ENCODE assay signal across 24 cellular contexts in the genomic region with DNA sequence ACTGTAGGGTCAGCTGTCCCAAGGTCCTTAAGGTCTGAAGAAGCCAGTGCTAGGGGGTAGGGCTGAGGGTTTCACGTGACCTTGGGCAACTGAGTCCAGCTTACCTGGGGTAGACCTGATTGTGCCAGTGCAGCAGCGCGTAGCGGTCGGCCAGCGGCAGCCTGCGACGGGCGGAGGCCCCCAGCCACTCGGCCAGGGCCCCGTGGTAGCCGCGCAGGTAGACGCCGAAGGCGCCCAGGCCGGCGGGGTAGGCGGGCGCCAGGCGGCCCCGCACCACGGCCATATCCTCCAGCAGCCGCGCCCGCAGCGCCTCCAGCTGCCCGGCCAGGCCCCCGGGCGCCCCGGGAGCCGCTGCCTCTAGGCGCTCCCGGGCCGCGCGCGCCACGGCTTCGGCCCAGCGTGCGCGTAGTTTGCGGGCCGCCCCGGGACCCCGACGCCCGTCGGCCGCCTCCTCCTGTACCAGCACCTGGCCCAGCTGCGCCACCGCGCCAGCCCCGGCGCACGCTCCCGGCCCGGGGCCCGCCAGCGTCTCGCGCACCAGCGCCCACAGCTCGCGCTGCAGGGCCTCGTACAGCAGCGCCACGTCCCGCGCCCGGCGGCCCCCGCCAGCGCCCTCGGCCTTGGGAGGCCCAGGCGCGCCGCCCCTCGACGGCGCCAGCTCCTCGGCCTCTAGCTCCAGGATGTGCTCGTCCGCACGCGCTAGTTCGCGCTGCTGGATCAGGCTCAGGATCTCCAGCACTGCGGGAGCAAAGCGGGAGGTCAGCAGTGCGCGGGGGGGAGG. TPM values are rescaled to one million over a fixed set of nuclear protein-coding genes. Genes with fewer than 3 reads are reported as not detected.
DNase-seq lines count a peak whose midpoint lies in the region; ATAC-seq, FAIRE-seq and TF ChIP-seq lines count a peak whose summit lies in the region.
"Had no signal": no experiment of that assay in that cellular context is flagged by ENCODE, and none has a peak within 500 bp of the region (broad histone marks: within the 10 kb centered on the region; RNA-seq: fewer than 3 reads in every experiment).

No MANE protein-coding gene starts in this region.

- peak overlapping the region; percentile 84; the same call in 1 of the 2 replicates for H2BK15ac ChIP-seq in H1 (ENCODE audit: low read length)

- peak; percentile 39 for DNase-seq in AG20443 (ENCODE audit: low spot score)
- DNase-seq in H7 = peak; percentile 84
- peak in 1 of 2 experiments; percentile 77 for DNase-seq in H1 (ENCODE audit: low read depth in 1 of 2, low spot score in 2 of 2)
- no peak for DNase-seq in mesothelial cell of epicardium (ENCODE audit: low spot score in 2 of 2, unreplicated experiment in 2 of 2)
- no peak for DNase-seq in stimulated activated CD4-positive, alpha-beta T cell treated with anti-CD3 and anti-CD28 coated beads, Interleukin-4, amount 100 ng/mL, for 24 hours
- no peak for DNase-seq in activated CD4-positive, alpha-beta T cell treated with anti-CD3 and anti-CD28 coated beads, Interleukin-2, amount 10 ng/mL, durations not matched to agents 24 days and 14 days
- DNase-seq: activated CD4-positive, alpha-beta T cell treated with anti-CD3 and anti-CD28 coated beads for 4 hours; CD4-positive, alpha-beta T cell; DMS53; effector memory CD8-positive, alpha-beta T cell; lower lobe of right lung; NCI-H1417 treated with DMSO at 0.1 percent for 48 hours; posterior cingulate gyrus; SIG-M5 had no signal

- H3K4me3 Mint-ChIP-seq in mesothelial cell of epicardium = peak overlapping the region; percentile 14
- H3K4me3 Mint-ChIP-seq in activated CD4-positive, alpha-beta T cell treated with anti-CD3 and anti-CD28 coated beads, Interleukin-2, amount 10 ng/mL, durations not matched to agents 24 days and 14 days = no peak overlapping the region
- H3K4me3 Mint-ChIP-seq: activated T-helper 1 cell treated with anti-CD3 and anti-CD28 coated beads, Interleukin-12 subunit alpha, Interleukin-12 subunit beta, Interleukin-2, Interleukin-4 antibody, amounts not matched to agents 30 ng/mL and 10 ng/mL and 1 ng/mL, durations not matched to agents 14 hours and 24 hours and 36 hours; CD4-positive, alpha-beta T cell; effector memory CD8-positive, alpha-beta T cell; stimulated activated effector memory CD8-positive, alpha-beta T cell treated with anti-CD3 and anti-CD28 coated beads, Interleukin-12 subunit alpha, Interleukin-12 subunit beta, amount 100 ng/mL, for 72 hours had no signal

- ATAC-seq in GM18505 (IDR thresholded peaks at IDR 0.05; ENCODE audit: unreplicated experiment) = no peak
- ATAC-seq in esophagus mucosa = no peak
- ATAC-seq: activated naive CD4-positive, alpha-beta T cell treated with anti-CD3 and anti-CD28 coated beads, Interleukin-2, amount 50 U/mL, for 72 hours; effector memory CD8-positive, alpha-beta T cell; HCT116; lower lobe of right lung; stimulated activated effector memory CD8-positive, alpha-beta T cell treated with anti-CD3 and anti-CD28 coated beads, Interleukin-12 subunit alpha, Interleukin-12 subunit beta, amount 100 ng/mL, for 72 hours had no signal

- H3K9ac ChIP-seq in H1 (replicated peaks in 1 of 4; ENCODE audit: extremely low read depth in 1 of 4, low read depth in 3 of 4, low read length in 3 of 4) = no peak overlapping the region

- no peaks in the 10 kb centered on the region for H3K36me3 ChIP-seq in H7 (replicated peaks; ENCODE audit: control insufficient read depth, insufficient read depth, low read length)
- H3K36me3 ChIP-seq in H1 (ENCODE audit: control insufficient read depth in 2 of 4, insufficient read depth in 4 of 4, low read length in 3 of 4) = 0 out of 8 replicates have a peak, but pooled peaks cover 0 to 2% (median 0%) of the 10 kb centered on the region in 4 experiments
- H3K36me3 ChIP-seq: lower lobe of right lung had no signal

- H3K27me3 Mint-ChIP-seq in mesothelial cell of epicardium (ENCODE audit: low read depth) = peaks cover 75% of the 10 kb centered on the region
- H3K27me3 Mint-ChIP-seq in activated CD4-positive, alpha-beta T cell treated with anti-CD3 and anti-CD28 coated beads, Interleukin-2, amount 10 ng/mL, durations not matched to agents 24 days and 14 days = peaks cover 27% of the 10 kb centered on the region

- no peaks in the 10 kb centered on the region for H3K4me1 Mint-ChIP-seq in mesothelial cell of epicardium
- peaks cover 2% of the 10 kb centered on the region for H3K4me1 Mint-ChIP-seq in activated CD4-positive, alpha-beta T cell treated with anti-CD3 and anti-CD28 coated beads, Interleukin-2, amount 10 ng/mL, durations not matched to agents 24 days and 14 days
- H3K4me1 Mint-ChIP-seq: stimulated activated effector memory CD8-positive, alpha-beta T cell treated with anti-CD3 and anti-CD28 coated beads, Interleukin-12 subunit alpha, Interleukin-12 subunit beta, amount 100 ng/mL, for 72 hours had no signal

- no peak for TF ChIP-seq EP300 in H1 (IDR thresholded peaks at IDR 0.05; ENCODE audit: borderline replicate concordance in 1 of 2, low read depth in 2 of 2, low read length in 2 of 2)

- TF ChIP-seq POLR2A in H1 (IDR thresholded peaks at IDR 0.05; ENCODE audit: control extremely low read depth in 1 of 2, low read depth in 2 of 2, low read length in 2 of 2) (no peak), GM18505 (IDR thresholded peaks at IDR 0.05; ENCODE audit: borderline replicate concordance, extremely low read depth, insufficient read depth, insufficient read length) (no peak)

- H3K18ac ChIP-seq in H1 (ENCODE audit: extremely low read depth, low read length) = no peak overlapping the region; the same call in 1 of the 2 replicates

- no peak overlapping the region for H2AK5ac ChIP-seq in H1 (ENCODE audit: low read depth, low read length)

- H3K4me2 ChIP-seq in H1 (ENCODE audit: insufficient read depth in 1 of 2, low read depth in 2 of 2, low read length in 2 of 2) = peak overlapping the region; percentile 70 to 76

- H3K23ac ChIP-seq in H1 (ENCODE audit: insufficient read length) = no peak overlapping the region

- H3K14ac ChIP-seq in H1 (ENCODE audit: insufficient read length) = no peak overlapping the region

- no peaks in the 10 kb centered on the region for H3K9me3 Mint-ChIP-seq in mesothelial cell of epicardium
- H3K9me3 Mint-ChIP-seq in activated CD4-positive, alpha-beta T cell treated with anti-CD3 and anti-CD28 coated beads, Interleukin-2, amount 10 ng/mL, durations not matched to agents 24 days and 14 days = no peaks in the 10 kb centered on the region
- H3K9me3 Mint-ChIP-seq: activated naive CD4-positive, alpha-beta T cell treated with anti-CD3 and anti-CD28 coated beads, Interleukin-2, amount 50 U/mL, for 72 hours; activated T-helper 1 cell treated with anti-CD3 and anti-CD28 coated beads, Interleukin-12 subunit alpha, Interleukin-12 subunit beta, Interleukin-2, Interleukin-4 antibody, amounts not matched to agents 30 ng/mL and 10 ng/mL and 1 ng/mL, durations not matched to agents 14 hours and 24 hours and 36 hours; CD4-positive, alpha-beta T cell; effector memory CD8-positive, alpha-beta T cell; stimulated activated effector memory CD8-positive, alpha-beta T cell treated with anti-CD3 and anti-CD28 coated beads, Interleukin-12 subunit alpha, Interleukin-12 subunit beta, amount 100 ng/mL, for 72 hours had no signal

- WGBS in H1 (ENCODE audit: extremely low coverage in 1 of 2, insufficient coverage in 1 of 2, insufficient read length in 1 of 2, insufficient replicate concordance in 2 of 2, low coverage in 1 of 2, low lambda C conversion rate in 2 of 2, missing lambda C conversion rate in 1 of 2), 2 experiments = 5% methylated on average over 54 of the region's 93 CpGs; no CpG with 5 or more reads in 1 of the 2 experiments

- H3K4me1 ChIP-seq in H1 (replicated peaks in 1 of 4; ENCODE audit: control insufficient read depth in 3 of 4, insufficient read depth in 4 of 4, low read length in 3 of 4) = peaks cover 0 to 8% (median 5%) of the 10 kb centered on the region in 4 experiments; a peak in 4 of 7 replicates

- TF ChIP-seq RAD21 in H1 (IDR thresholded peaks at IDR 0.05 in 1 of 2, conservative IDR thresholded peaks at IDR 0.05 in 1 of 2; ENCODE audit: low read depth in 2 of 2, low read length in 2 of 2) = no peak

- H4K8ac ChIP-seq in H1 (ENCODE audit: extremely low read depth, insufficient read depth, low read length) = peak overlapping the region; percentile 78; the same call in 1 of the 2 replicates

- H3K27ac Mint-ChIP-seq in mesothelial cell of epicardium = no peak overlapping the region
- no peak overlapping the region for H3K27ac Mint-ChIP-seq in activated CD4-positive, alpha-beta T cell treated with anti-CD3 and anti-CD28 coated beads, Interleukin-2, amount 10 ng/mL, durations not matched to agents 24 days and 14 days
- H3K27ac Mint-ChIP-seq: activated T-helper 1 cell treated with anti-CD3 and anti-CD28 coated beads, Interleukin-12 subunit alpha, Interleukin-12 subunit beta, Interleukin-2, Interleukin-4 antibody, amounts not matched to agents 30 ng/mL and 10 ng/mL and 1 ng/mL, durations not matched to agents 14 hours and 24 hours and 36 hours; CD4-positive, alpha-beta T cell; stimulated activated effector memory CD8-positive, alpha-beta T cell treated with anti-CD3 and anti-CD28 coated beads, Interleukin-12 subunit alpha, Interleukin-12 subunit beta, amount 100 ng/mL, for 72 hours had no signal

- H3K27me3 ChIP-seq in H7 (ENCODE audit: control insufficient read depth, insufficient read depth, low read length) (peaks cover 28% of the 10 kb centered on the region), H1 (replicated peaks in 1 of 4; ENCODE audit: control insufficient read depth in 3 of 4, extremely low read depth in 1 of 4, insufficient read depth in 3 of 4, low read length in 3 of 4) (peaks cover 26 to 48% (median 44%) of the 10 kb centered on the region in 4 experiments)

- H4K91ac ChIP-seq in H1 (replicated peaks; ENCODE audit: insufficient read length, low read length) = no peak overlapping the region

- CTCF ChIA-PET in H1 (lab: Charles Lee; ENCODE audit: partially characterized antibody) = interaction anchor here (0.6 to 2.6 kb wide), 7 partner anchors 12 to 289 kb away, joined by 3 to 14 read pairs (median 4); no protein-coding TSS in a partner anchor

- peak overlapping the region; percentile 35; the same call in 1 of the 2 replicates for H2BK12ac ChIP-seq in H1 (ENCODE audit: low read depth, low read length)

- peak overlapping the region; percentile 65; the same call in 1 of the 2 replicates for H2AFZ ChIP-seq in H1 (ENCODE audit: low read length)

- TF ChIP-seq CTCF in H1 (IDR thresholded peaks at IDR 0.05; ENCODE audit: control extremely low read depth in 1 of 3, insufficient read depth in 1 of 3, low read depth in 1 of 3, low read length in 3 of 3) (no peak), mesothelial cell of epicardium (IDR thresholded peaks at IDR 0.05; ENCODE audit: unreplicated experiment) (no peak)

- H3K23me2 ChIP-seq in H1 (ENCODE audit: low read depth, low read length) = peaks cover 10% of the 10 kb centered on the region; the same call in 1 of the 2 replicates

- H3K4ac ChIP-seq in H1 (replicated peaks; ENCODE audit: insufficient read length, low read depth, low read length) = no peak overlapping the region

- intact Hi-C loops in activated CD4-positive, alpha-beta T cell treated with anti-CD3 and anti-CD28 coated beads, Interleukin-2, amount 10 ng/mL, durations not matched to agents 24 days and 14 days (cut with micrococcal nuclease) = no loop called here

- H4K20me1 ChIP-seq in H1 (replicated peaks in 1 of 2; ENCODE audit: control insufficient read depth in 1 of 2, insufficient read depth in 2 of 2, low read length in 2 of 2) = peaks cover 0 to 3% of the 10 kb centered on the region in 2 experiments

- H3K79me1 ChIP-seq in H1 (ENCODE audit: low read depth, low read length) = no peaks in the 10 kb centered on the region

- no peaks in the 10 kb centered on the region for H3K9me3 ChIP-seq in H1 (ENCODE audit: insufficient read depth in 2 of 2, low read depth in 1 of 2, low read length in 1 of 2)
- H3K9me3 ChIP-seq: lower lobe of right lung had no signal

- no peak overlapping the region for H3K56ac ChIP-seq in H1 (replicated peaks; ENCODE audit: insufficient read length, low read depth, low read length)

- H2BK120ac ChIP-seq in H1 (replicated peaks; ENCODE audit: low read depth, low read length) = no peak overlapping the region

- H3K79me2 ChIP-seq in H1 (ENCODE audit: control insufficient read depth in 1 of 2, insufficient read depth in 2 of 2, low read length in 2 of 2) = no peaks in the 10 kb centered on the region

- H3K27ac ChIP-seq in H1 (ENCODE audit: low read depth, low read length) = no peak overlapping the region
- H3K27ac ChIP-seq: lower lobe of right lung had no signal

- POLR2A ChIA-PET in H1 (lab: Charles Lee; ENCODE audit: partially characterized antibody) = interaction anchor here (1.0 to 2.2 kb wide), 6 partner anchors 11 to 157 kb away, joined by 3 to 9 read pairs (median 4); no protein-coding TSS in a partner anchor

- no peak overlapping the region for H2BK5ac ChIP-seq in H1 (ENCODE audit: low read depth, low read length)

- peaks cover 7% of the 10 kb centered on the region for H3K36me3 Mint-ChIP-seq in mesothelial cell of epicardium
- H3K36me3 Mint-ChIP-seq in activated CD4-positive, alpha-beta T cell treated with anti-CD3 and anti-CD28 coated beads, Interleukin-2, amount 10 ng/mL, durations not matched to agents 24 days and 14 days (ENCODE audit: low read depth) = no peaks in the 10 kb centered on the region
- H3K36me3 Mint-ChIP-seq: stimulated activated effector memory CD8-positive, alpha-beta T cell treated with anti-CD3 and anti-CD28 coated beads, Interleukin-12 subunit alpha, Interleukin-12 subunit beta, amount 100 ng/mL, for 72 hours had no signal

- H4K5ac ChIP-seq in H1 (ENCODE audit: insufficient read length, low read depth, low read length) = no peak overlapping the region

- peak overlapping the region; percentile 25; the same call in 1 of the 2 replicates for H3K4me3 ChIP-seq in H7 (ENCODE audit: insufficient read depth, low read depth, low read length)
- peak overlapping the region; percentile 12 to 58 (median 26) for H3K4me3 ChIP-seq in H1 (ENCODE audit: extremely low read depth in 1 of 4, insufficient read depth in 2 of 4, low read depth in 3 of 4, low read length in 4 of 4)
- H3K4me3 ChIP-seq: lower lobe of right lung had no signal

- no peak overlapping the region for H2BK20ac ChIP-seq in H1 (ENCODE audit: low read length)

- FAIRE-seq in H1 (lab: Jason Lieb, UNC) = no peak
- FAIRE-seq: GM12891, GM19239, islet of Langerhans had no signal

RNA-seq across cellular contexts. Expression of gene EXOC3L2, which starts 10.9 kb away (rescaled TPM):
- total RNA-seq in H7 (2014; rRNA removed; shearing (Covaris generic)) = 2.2 and 5.4 TPM in 2 replicates
- 1.5 and 1.6 TPM in 2 replicates for total RNA-seq in H1 (2021; fragmentation: NEBNext Ultra II Directional; extraction: Animal tissue kit (Norgen Biotek cat#: 25700))
- polyA plus RNA-seq in H1 (2011; rRNA removed) = 1.4 and 3.4 TPM in 2 replicates
- polyA plus RNA-seq in H1 (2011; cell fraction: cytosol; rRNA removed) = 1.2 TPM
- 2.1 TPM for polyA plus RNA-seq in H1 (2011; cell fraction: nucleus; rRNA removed)
- polyA plus RNA-seq in H1 (2012, experiment 1 of 2) = 0.57 to 1.4 TPM (median 1.0 TPM) in 4 replicates
- polyA plus RNA-seq in H1 (2012, experiment 2 of 2) = 0.75 TPM
- 1.5 TPM for polyA plus RNA-seq in H1 (2013, experiment 1 of 2)
- 1.8 TPM for polyA plus RNA-seq in H1 (2013, experiment 2 of 2)
- polyA minus RNA-seq in H1 (2011; rRNA and poly(A)+ RNA removed) = 0.16 and 0.27 TPM in 2 replicates
- 0.88 TPM for polyA minus RNA-seq in H1 (2011; cell fraction: cytosol; rRNA and poly(A)+ RNA removed)
- polyA minus RNA-seq in H1 (2011; cell fraction: nucleus; rRNA and poly(A)+ RNA removed) = 0.70 TPM
- total RNA-seq in mesothelial cell of epicardium (1.4 to 1.7 TPM (median 1.6 TPM) in 3 replicates), esophagus mucosa (1.1 TPM)
- not detected in 2 replicates for total RNA-seq in activated CD4-positive, alpha-beta T cell treated with anti-CD3 and anti-CD28 coated beads, Interleukin-2, amount 10 ng/mL, durations not matched to agents 24 days and 14 days
- total RNA-seq: activated naive CD4-positive, alpha-beta T cell treated with anti-CD3 and anti-CD28 coated beads, Interleukin-2, amount 50 U/mL, for 72 hours; activated T-helper 1 cell treated with anti-CD3 and anti-CD28 coated beads, Interleukin-12 subunit alpha, Interleukin-12 subunit beta, Interleukin-2, Interleukin-4 antibody, amounts not matched to agents 30 ng/mL and 10 ng/mL and 1 ng/mL, durations not matched to agents 14 hours and 24 hours and 36 hours; CD4-positive, alpha-beta T cell; T-helper 1 cell treated with Interleukin-12 subunit alpha and Interleukin-12 subunit beta and Interleukin-4 antibody, amounts not matched to agents 30 ng/mL and 1 ng/mL, for 36 hours had no signal

RNA-seq across cellular contexts. Expression of gene MARK4, which starts 16.8 kb away (rescaled TPM):
- 16.1 and 26.5 TPM in 2 replicates for total RNA-seq in H7 (2014; rRNA removed; shearing (Covaris generic))
- total RNA-seq in H1 (2021; fragmentation: NEBNext Ultra II Directional; extraction: Animal tissue kit (Norgen Biotek cat#: 25700)) = 46.8 and 49.8 TPM in 2 replicates
- polyA plus RNA-seq in H1 (2011; rRNA removed) = 12.3 and 22.4 TPM in 2 replicates
- 11.8 TPM for polyA plus RNA-seq in H1 (2011; cell fraction: cytosol; rRNA removed)
- 25.0 TPM for polyA plus RNA-seq in H1 (2011; cell fraction: nucleus; rRNA removed)
- polyA plus RNA-seq in H1 (2012, experiment 1 of 2) = 37.1 to 48.7 TPM (median 42.2 TPM) in 4 replicates
- polyA plus RNA-seq in H1 (2012, experiment 2 of 2) = 29.4 TPM
- 22.0 TPM for polyA plus RNA-seq in H1 (2013, experiment 1 of 2)
- polyA plus RNA-seq in H1 (2013, experiment 2 of 2) = 21.6 TPM
- polyA minus RNA-seq in H1 (2011; rRNA and poly(A)+ RNA removed) = 27.3 and 30.2 TPM in 2 replicates
- polyA minus RNA-seq in H1 (2011; cell fraction: cytosol; rRNA and poly(A)+ RNA removed) = 26.7 TPM
- 19.4 TPM for polyA minus RNA-seq in H1 (2011; cell fraction: nucleus; rRNA and poly(A)+ RNA removed)
- total RNA-seq in mesothelial cell of epicardium (58.6 to 64.9 TPM (median 63.7 TPM) in 3 replicates), esophagus mucosa (21.0 TPM)
- 26.1 and 29.0 TPM in 2 replicates for total RNA-seq in activated CD4-positive, alpha-beta T cell treated with anti-CD3 and anti-CD28 coated beads, Interleukin-2, amount 10 ng/mL, durations not matched to agents 24 days and 14 days

RNA-seq across cellular contexts. Expression of gene BLOC1S3, which starts 55.7 kb away (rescaled TPM):
- total RNA-seq in H7 (2014; rRNA removed; shearing (Covaris generic)) = 3.4 and 4.3 TPM in 2 replicates
- 6.0 and 8.0 TPM in 2 replicates for total RNA-seq in H1 (2021; fragmentation: NEBNext Ultra II Directional; extraction: Animal tissue kit (Norgen Biotek cat#: 25700))
- polyA plus RNA-seq in H1 (2011; rRNA removed) = 6.1 and 7.6 TPM in 2 replicates
- polyA plus RNA-seq in H1 (2011; cell fraction: cytosol; rRNA removed) = 3.2 TPM
- 5.1 TPM for polyA plus RNA-seq in H1 (2011; cell fraction: nucleus; rRNA removed)
- 4.5 to 6.2 TPM (median 5.0 TPM) in 4 replicates for polyA plus RNA-seq in H1 (2012, experiment 1 of 2)
- 3.8 TPM for polyA plus RNA-seq in H1 (2012, experiment 2 of 2)
- 5.2 TPM for polyA plus RNA-seq in H1 (2013, experiment 1 of 2)
- 6.0 TPM for polyA plus RNA-seq in H1 (2013, experiment 2 of 2)
- polyA minus RNA-seq in H1 (2011; rRNA and poly(A)+ RNA removed) = 4.8 and 6.4 TPM in 2 replicates
- polyA minus RNA-seq in H1 (2011; cell fraction: cytosol; rRNA and poly(A)+ RNA removed) = 4.0 TPM
- polyA minus RNA-seq in H1 (2011; cell fraction: nucleus; rRNA and poly(A)+ RNA removed) = 8.1 TPM
- total RNA-seq in mesothelial cell of epicardium = 8.0 to 10.3 TPM (median 8.9 TPM) in 3 replicates
- 10.1 and 12.2 TPM in 2 replicates for total RNA-seq in activated CD4-positive, alpha-beta T cell treated with anti-CD3 and anti-CD28 coated beads, Interleukin-2, amount 10 ng/mL, durations not matched to agents 24 days and 14 days
- total RNA-seq in esophagus mucosa = 8.8 TPM

RNA-seq across cellular contexts. Expression of gene TRAPPC6A, which starts 56.2 kb away (rescaled TPM):
- 39.3 and 47.4 TPM in 2 replicates for total RNA-seq in H7 (2014; rRNA removed; shearing (Covaris generic))
- 30.5 and 31.8 TPM in 2 replicates for total RNA-seq in H1 (2021; fragmentation: NEBNext Ultra II Directional; extraction: Animal tissue kit (Norgen Biotek cat#: 25700))
- polyA plus RNA-seq in H1 (2011; rRNA removed) = 130 and 144 TPM in 2 replicates
- 127 TPM for polyA plus RNA-seq in H1 (2011; cell fraction: cytosol; rRNA removed)
- 71.3 TPM for polyA plus RNA-seq in H1 (2011; cell fraction: nucleus; rRNA removed)
- polyA plus RNA-seq in H1 (2012, experiment 1 of 2) = 38.7 to 84.3 TPM (median 76.0 TPM) in 4 replicates
- polyA plus RNA-seq in H1 (2012, experiment 2 of 2) = 102 TPM
- polyA plus RNA-seq in H1 (2013, experiment 1 of 2) = 35.8 TPM
- 35.4 TPM for polyA plus RNA-seq in H1 (2013, experiment 2 of 2)
- 9.3 and 13.3 TPM in 2 replicates for polyA minus RNA-seq in H1 (2011; rRNA and poly(A)+ RNA removed)
- polyA minus RNA-seq in H1 (2011; cell fraction: cytosol; rRNA and poly(A)+ RNA removed) = 17.0 TPM
- polyA minus RNA-seq in H1 (2011; cell fraction: nucleus; rRNA and poly(A)+ RNA removed) = 10.3 TPM
- total RNA-seq in mesothelial cell of epicardium (42.8 to 48.0 TPM (median 46.7 TPM) in 3 replicates), esophagus mucosa (19.6 TPM)
- 24.7 and 28.5 TPM in 2 replicates for total RNA-seq in activated CD4-positive, alpha-beta T cell treated with anti-CD3 and anti-CD28 coated beads, Interleukin-2, amount 10 ng/mL, durations not matched to agents 24 days and 14 days

Comparison
In these comparisons a context has a peak if more than half of its experiments do, and no peak if none do; other contexts are left out.
1. DNase-seq: peak in AG20443 (single experiment) and H7 (single experiment); none in mesothelial cell of epicardium (0 of 2), stimulated activated CD4-positive, alpha-beta T cell treated with anti-CD3 and anti-CD28 coated beads, Interleukin-4, amount 100 ng/mL, for 24 hours (single experiment) and activated CD4-positive, alpha-beta T cell treated with anti-CD3 and anti-CD28 coated beads, Interleukin-2, amount 10 ng/mL, durations not matched to agents 24 days and 14 days (single experiment).